In genomic region chr9:124329393-124329792, GRCh38 we compare ENCODE assay signal across 23 cellular contexts.
DNase-seq lines count a peak whose midpoint lies in the region; ATAC-seq and TF ChIP-seq lines count a peak whose summit lies in the region.
"Had no signal": no experiment of that assay in that cellular context is flagged by ENCODE, and none has a peak within 500 bp of the region (broad histone marks: within the 10 kb centered on the region; RNA-seq: fewer than 3 reads in every experiment).

No MANE protein-coding gene starts in this region.

- no peak overlapping the region for H2BK5ac ChIP-seq in IMR-90 (ENCODE audit: low read depth, low read length, poor library complexity, severe bottlenecking)

- no peak overlapping the region for H3K4ac ChIP-seq in IMR-90 (ENCODE audit: low read depth, low read length)

- no peaks in the 10 kb centered on the region for H3K9me2 ChIP-seq in hepatocyte (replicated peaks; ENCODE audit: insufficient read depth)

- dilution Hi-C loops in IMR-90 (cut with HindIII; ENCODE audit: low sequenced_read_pairs, unreplicated experiment) = no loop called here

- H2BK20ac ChIP-seq in IMR-90 (ENCODE audit: low read depth, low read length) = no peak overlapping the region

- no peak for ATAC-seq in IMR-90 (ENCODE audit: low read depth)
- ATAC-seq: A549, PC-3 had no signal

- no peak overlapping the region for H2AK5ac ChIP-seq in IMR-90 (ENCODE audit: low read depth, low read length)

- no peak for TF ChIP-seq CTCF in IMR-90 (conservative IDR thresholded peaks at IDR 0.05; ENCODE audit: low read depth, low read length)
- TF ChIP-seq CTCF in hepatocyte (IDR thresholded peaks at IDR 0.05; ENCODE audit: poor library complexity) = no peak

- H3K79me1 ChIP-seq in IMR-90 (ENCODE audit: low read depth in 1 of 2, low read length in 2 of 2) = peaks cover 9 to 65% of the 10 kb centered on the region in 2 experiments

- H2BK120ac ChIP-seq in IMR-90 (ENCODE audit: low read depth, low read length) = no peak overlapping the region

- H3K56ac ChIP-seq in IMR-90 (ENCODE audit: extremely low read depth, insufficient read depth, low read length) = no peak overlapping the region

- no peak overlapping the region for H3K27ac ChIP-seq in IMR-90 (ENCODE audit: insufficient read depth, low read length)
- H3K27ac ChIP-seq in substantia nigra (ENCODE audit: low read depth, low read length, poor library complexity, severe bottlenecking) = no peak overlapping the region
- H3K27ac ChIP-seq in hepatocyte = no peak overlapping the region
- H3K27ac ChIP-seq: A549; BLaER1 treated with 17β-estradiol and CSF1 and Interleukin-3, amounts not matched to agents 10 nM and 100 nM; GM23248 had no signal

- TF ChIP-seq POLR2A in IMR-90 (IDR thresholded peaks at IDR 0.05; ENCODE audit: low read depth, low read length) = no peak

- no peaks in the 10 kb centered on the region for H3K4me1 ChIP-seq in IMR-90 (ENCODE audit: control insufficient read depth, insufficient read depth, low read length)
- no peaks in the 10 kb centered on the region for H3K4me1 ChIP-seq in hepatocyte (ENCODE audit: insufficient read depth)
- H3K4me1 ChIP-seq: A549 had no signal

- TF ChIP-seq RAD21 in IMR-90 (IDR thresholded peaks at IDR 0.05; ENCODE audit: low read length) = no peak

- H3K9me3 ChIP-seq in IMR-90 (ENCODE audit: control insufficient read depth, insufficient read depth, low read length) (no peaks in the 10 kb centered on the region), hepatocyte (ENCODE audit: low read depth) (no peaks in the 10 kb centered on the region)
- H3K9me3 ChIP-seq: A549; BLaER1 treated with 17β-estradiol and CSF1 and Interleukin-3, amounts not matched to agents 10 nM and 100 nM; MG63 had no signal

- CTCF ChIA-PET in IMR-90 (lab: Yijun Ruan, JAX) = no interaction called here

- H3K36me3 ChIP-seq in IMR-90 (ENCODE audit: control insufficient read depth, insufficient read depth, low read length) (peaks cover 90% of the 10 kb centered on the region), hepatocyte (replicated peaks; ENCODE audit: insufficient read depth, low read depth) (no peaks in the 10 kb centered on the region)

- no peak overlapping the region for H3K23ac ChIP-seq in IMR-90 (ENCODE audit: low read depth, low read length)

- no peak overlapping the region for H4K8ac ChIP-seq in IMR-90 (ENCODE audit: low read depth in 2 of 2, low read length in 2 of 2)

- no peaks in the 10 kb centered on the region for H3K79me2 ChIP-seq in hepatocyte

- H3K9ac ChIP-seq in IMR-90 (ENCODE audit: low read depth, low read length) = no peak overlapping the region
- H3K9ac ChIP-seq: BLaER1 treated with 17β-estradiol and CSF1 and Interleukin-3, amounts not matched to agents 10 nM and 100 nM; GM23248 had no signal

- no peak overlapping the region for H3K4me3 ChIP-seq in IMR-90 (ENCODE audit: insufficient read depth, low read depth, low read length)
- no peak overlapping the region for H3K4me3 ChIP-seq in hepatocyte
- H3K4me3 ChIP-seq: A549; BLaER1 treated with 17β-estradiol and CSF1 and Interleukin-3, amounts not matched to agents 10 nM and 100 nM; GM23248; MG63 had no signal

- no peak for DNase-seq in IMR-90
- peak; percentile 64 for DNase-seq in globus pallidus (ENCODE audit: low spot score)
- DNase-seq in nucleus accumbens (lab: John Stamatoyannopoulos, UW) = peak in 29 of 56 donors; percentile 8 to 73 (median 26)
- DNase-seq in substantia nigra (lab: John Stamatoyannopoulos, UW) = peak in 31 of 49 donors; percentile 10 to 74 (median 39)
- no peak for DNase-seq in hepatocyte (ENCODE audit: low spot score)
- DNase-seq in NCI-H187 (lab: John Stamatoyannopoulos, UW) = no peak
- no peak for DNase-seq in NCI-H2081 (lab: John Stamatoyannopoulos, UW)
- DNase-seq: AML-193; CD4-positive, alpha-beta memory T cell; COR-L47; GM23248; H7; KG1; MG63; NCI-H1105 treated with DMSO at 0.1 percent for 48 hours; NCI-H146; NCI-H2029; NCI-H446 treated with DMSO at 0.1 percent for 48 hours; NCI-H82; NK-92 treated with Interleukin-12 subunit alpha and Interleukin-12 subunit beta, amount 100 ng/mL, for 24 hours; PC-3 had no signal

- H2AFZ ChIP-seq in IMR-90 (replicated peaks; ENCODE audit: low read length, poor library complexity) = peak overlapping the region; percentile 41
- no peak overlapping the region for H2AFZ ChIP-seq in hepatocyte
- H2AFZ ChIP-seq: GM23248 had no signal

- no peak overlapping the region for H4K5ac ChIP-seq in IMR-90 (ENCODE audit: low read depth, low read length)

- in situ Hi-C loops in IMR-90 (cut with MboI; ENCODE audit: low sequenced_read_pairs) = no loop called here

- H4K20me1 ChIP-seq in IMR-90 (ENCODE audit: insufficient read depth, low read length) (peaks cover 4% of the 10 kb centered on the region), hepatocyte (ENCODE audit: insufficient read depth, poor library complexity, severe bottlenecking) (no peaks in the 10 kb centered on the region)

- H3K27me3 ChIP-seq in IMR-90 (ENCODE audit: control insufficient read depth, insufficient read depth, low read length) (no peaks in the 10 kb centered on the region), hepatocyte (no peaks in the 10 kb centered on the region)
- H3K27me3 ChIP-seq: BLaER1 treated with 17β-estradiol and CSF1 and Interleukin-3, amounts not matched to agents 10 nM and 100 nM; MG63 had no signal

- 92% methylated on average over 7 of the region's 11 CpGs; no CpG with 5 or more reads in 1 of the 2 experiments for WGBS in IMR-90 (ENCODE audit: extremely low coverage in 2 of 2, insufficient read length in 1 of 2), 2 experiments
- 96% methylated on average over 11 of the region's 11 CpGs for WGBS in hepatocyte (ENCODE audit: low lambda C conversion rate, missing lambda C conversion rate)

- no peak overlapping the region for H2AK9ac ChIP-seq in IMR-90 (replicated peaks; ENCODE audit: low read depth, low read length, poor library complexity)

- no peak overlapping the region for H2BK15ac ChIP-seq in IMR-90 (ENCODE audit: low read depth, low read length)

- no TSS peak for BruUV-seq in IMR-90 (replicated peaks; lab: Mats Ljungman, UMichigan)

- H4K91ac ChIP-seq in IMR-90 (ENCODE audit: insufficient read depth, low read depth, low read length) = no peak overlapping the region

- H3K14ac ChIP-seq in IMR-90 (replicated peaks; ENCODE audit: low read depth, low read length) = no peak overlapping the region

- H3K4me2 ChIP-seq in IMR-90 (ENCODE audit: low read depth, low read length) (no peak overlapping the region), hepatocyte (no peak overlapping the region)
- H3K4me2 ChIP-seq: A549; BLaER1 treated with 17β-estradiol and CSF1 and Interleukin-3, amounts not matched to agents 10 nM and 100 nM had no signal

- H3K9me1 ChIP-seq in IMR-90 (ENCODE audit: insufficient read depth, low read length) = peaks cover 3% of the 10 kb centered on the region; the same call in 1 of the 2 replicates

- no peak overlapping the region for H3K18ac ChIP-seq in IMR-90 (ENCODE audit: low read depth, low read length)

- intact Hi-C loops in IMR-90 (cut with micrococcal nuclease) = no loop called here

- POLR2A ChIA-PET in IMR-90 (lab: Charles Lee; ENCODE audit: unreplicated experiment) = no interaction called here

TF ChIP-seq in IMR-90, 13 proteins besides CTCF, POLR2A, EP300 and RAD21:
- TF ChIP-seq RFX5 (IDR thresholded peaks at IDR 0.05; ENCODE audit: low read depth, low read length) = no peak
- TF ChIP-seq ELK1 (IDR thresholded peaks at IDR 0.05; ENCODE audit: borderline replicate concordance, low read depth, low read length) = no peak
- TF ChIP-seq MAZ (IDR thresholded peaks at IDR 0.05; ENCODE audit: borderline replicate concordance, low read depth, low read length) = no peak
- TF ChIP-seq NFE2L2 (IDR thresholded peaks at IDR 0.05; ENCODE audit: low read depth, low read length) = no peak
- no peak for TF ChIP-seq CEBPB (IDR thresholded peaks at IDR 0.05; ENCODE audit: low read depth, low read length)
- TF ChIP-seq SMC3 (IDR thresholded peaks at IDR 0.05; ENCODE audit: low read depth, low read length) = no peak
- no peak for TF ChIP-seq RCOR1 (IDR thresholded peaks at IDR 0.05; ENCODE audit: insufficient replicate concordance, low read length)
- TF ChIP-seq FOS (IDR thresholded peaks at IDR 0.05; ENCODE audit: low read depth, low read length) = no peak
- no peak for TF ChIP-seq MXI1 (IDR thresholded peaks at IDR 0.05; ENCODE audit: borderline replicate concordance, low read depth, low read length)
- no peak for TF ChIP-seq BHLHE40 (IDR thresholded peaks at IDR 0.05; ENCODE audit: low read depth, low read length)
- TF ChIP-seq, protein P1, sequence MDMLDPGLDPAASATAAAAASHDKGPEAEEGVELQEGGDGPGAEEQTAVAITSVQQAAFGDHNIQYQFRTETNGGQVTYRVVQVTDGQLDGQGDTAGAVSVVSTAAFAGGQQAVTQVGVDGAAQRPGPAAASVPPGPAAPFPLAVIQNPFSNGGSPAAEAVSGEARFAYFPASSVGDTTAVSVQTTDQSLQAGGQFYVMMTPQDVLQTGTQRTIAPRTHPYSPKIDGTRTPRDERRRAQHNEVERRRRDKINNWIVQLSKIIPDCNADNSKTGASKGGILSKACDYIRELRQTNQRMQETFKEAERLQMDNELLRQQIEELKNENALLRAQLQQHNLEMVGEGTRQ (IDR thresholded peaks at IDR 0.05; ENCODE audit: low read depth, low read length) = no peak
- TF ChIP-seq CHD1 (IDR thresholded peaks at IDR 0.05; ENCODE audit: low read depth, low read length) = no peak
- TF ChIP-seq MAFK (IDR thresholded peaks at IDR 0.05; ENCODE audit: low read depth, low read length) = no peak

Comparison
In these comparisons a context has a peak if more than half of its experiments do, and no peak if none do; other contexts are left out.
1. DNase-seq: peak in globus pallidus (single experiment), nucleus accumbens (29 of 56) and substantia nigra (31 of 49); none in IMR-90 (single experiment), hepatocyte (single experiment), NCI-H187 (0 of 2) and NCI-H2081 (0 of 2).